ENCODE assay signal across 8 cellular contexts in genomic region chr2:47486858-47487497, GRCh38.
DNase-seq lines count a peak whose midpoint lies in the region; ATAC-seq and TF ChIP-seq lines count a peak whose summit lies in the region.

No MANE protein-coding gene starts in this region.

- DNase-seq in CD14-positive monocyte (ENCODE audit: low spot score) (no peak), cerebellum (ENCODE audit: low spot score) (no peak), HuH-7.5 (ENCODE audit: low spot score) (no peak), nucleus accumbens (lab: John Stamatoyannopoulos, UW) (no peak), EL (no peak)
- no peak for DNase-seq in activated naive CD8-positive, alpha-beta T cell treated with anti-CD3 and anti-CD28 coated beads, Interleukin-2, amount 50 U/mL, for 24 hours

- H3K36me3 Mint-ChIP-seq in CD14-positive monocyte = peaks cover 25 to 28% of the 10 kb centered on the region in 2 donors
- peaks cover 29% of the 10 kb centered on the region for H3K36me3 Mint-ChIP-seq in activated naive CD8-positive, alpha-beta T cell treated with anti-CD3 and anti-CD28 coated beads, Interleukin-2, amount 50 U/mL, for 24 hours (ENCODE audit: low read depth)

- H3K27ac Mint-ChIP-seq in CD14-positive monocyte = peak overlapping the region in 4 of 7 donors; percentile 1 to 57 (median 26)
- peak overlapping the region; percentile 52 for H3K27ac Mint-ChIP-seq in activated naive CD8-positive, alpha-beta T cell treated with anti-CD3 and anti-CD28 coated beads, Interleukin-2, amount 50 U/mL, for 24 hours

- peaks cover 0 to 2% (median 0%) of the 10 kb centered on the region in 7 donors for H3K9me3 Mint-ChIP-seq in CD14-positive monocyte
- no peaks in the 10 kb centered on the region for H3K9me3 Mint-ChIP-seq in activated naive CD8-positive, alpha-beta T cell treated with anti-CD3 and anti-CD28 coated beads, Interleukin-2, amount 50 U/mL, for 24 hours

- intact Hi-C loops in CD14-positive monocyte (cut with micrococcal nuclease) = no loop called here

- H3K27me3 Mint-ChIP-seq in CD14-positive monocyte (ENCODE audit: low read depth in 3 of 3) = peaks cover 0 to 2% (median 0%) of the 10 kb centered on the region in 3 donors
- H3K27me3 Mint-ChIP-seq in activated naive CD8-positive, alpha-beta T cell treated with anti-CD3 and anti-CD28 coated beads, Interleukin-2, amount 50 U/mL, for 24 hours = no peaks in the 10 kb centered on the region

- H3K4me1 Mint-ChIP-seq in CD14-positive monocyte = peaks cover 15% of the 10 kb centered on the region
- H3K4me1 Mint-ChIP-seq in activated naive CD8-positive, alpha-beta T cell treated with anti-CD3 and anti-CD28 coated beads, Interleukin-2, amount 50 U/mL, for 24 hours = peaks cover 29% of the 10 kb centered on the region

- no peak for TF ChIP-seq CTCF in CD14-positive monocyte (IDR thresholded peaks at IDR 0.05)

- H3K4me3 Mint-ChIP-seq in CD14-positive monocyte = peak overlapping the region in 1 of 2 donors; percentile 18
- no peak overlapping the region for H3K4me3 Mint-ChIP-seq in activated naive CD8-positive, alpha-beta T cell treated with anti-CD3 and anti-CD28 coated beads, Interleukin-2, amount 50 U/mL, for 24 hours

- peak; percentile 84 for ATAC-seq in GM19467 (IDR thresholded peaks at IDR 0.05; ENCODE audit: unreplicated experiment)
- peak; percentile 56 for ATAC-seq in HG03558 (IDR thresholded peaks at IDR 0.05; ENCODE audit: extremely low read depth, unreplicated experiment)
- peak; percentile 85 for ATAC-seq in activated naive CD8-positive, alpha-beta T cell treated with anti-CD3 and anti-CD28 coated beads, Interleukin-2, amount 50 U/mL, for 24 hours
